9 cellular contexts compared by ENCODE assay signal in the genomic region with DNA sequence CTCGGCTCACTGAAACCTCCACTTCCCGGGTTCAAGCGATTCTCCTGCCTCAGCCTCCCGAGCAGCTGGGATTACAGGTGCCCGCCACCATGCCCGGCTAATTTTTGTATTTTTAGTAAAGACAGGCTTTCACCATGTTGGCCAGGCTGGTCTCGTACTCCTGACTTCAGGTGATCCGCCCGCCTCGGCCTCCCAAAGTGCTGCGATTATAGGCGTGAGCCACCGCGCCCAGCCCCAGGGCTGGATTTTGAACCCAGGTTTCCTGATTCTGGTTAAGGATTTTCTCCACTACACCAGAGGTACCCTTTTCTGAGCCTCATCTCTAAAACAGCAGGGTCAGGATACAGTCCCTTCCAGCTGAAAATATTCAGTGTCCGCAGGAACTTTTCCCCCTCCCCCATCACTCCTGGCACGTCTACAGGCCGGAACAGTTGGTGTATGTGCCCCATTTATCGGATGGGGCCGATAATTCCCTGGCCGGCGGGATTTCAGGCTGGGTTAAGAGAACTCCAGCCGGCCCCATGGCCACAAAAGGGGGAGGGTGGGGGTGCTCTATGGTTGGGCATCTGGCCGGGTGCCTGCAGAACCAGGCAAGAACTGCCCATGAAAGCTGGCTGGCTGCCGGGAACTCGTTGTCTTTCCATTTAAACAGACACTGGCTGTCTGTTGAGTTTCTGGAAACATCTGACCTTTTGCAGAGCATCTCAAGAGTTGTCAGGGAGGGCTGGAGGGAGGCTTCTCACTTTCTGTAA. TPM values are rescaled to one million over a fixed set of nuclear protein-coding genes. Genes with fewer than 3 reads are reported as not detected.
A peak's percentile ranks its signal among the peaks of the same experiment; 100 is the strongest.
DNase-seq lines count a peak whose midpoint lies in the region; ATAC-seq and TF ChIP-seq lines count a peak whose summit lies in the region.
"Had no signal": no experiment of that assay in that cellular context is flagged by ENCODE, and none has a peak within 500 bp of the region (broad histone marks: within the 10 kb centered on the region; RNA-seq: fewer than 3 reads in every experiment).

No MANE protein-coding gene starts in this region.

- H2BK120ac ChIP-seq in neuronal stem cell (ENCODE audit: low read depth, low read length): no peak overlapping the region

- no peak overlapping the region for H3K27ac ChIP-seq in neuronal stem cell (replicated peaks; ENCODE audit: low read length)
- H3K27ac ChIP-seq in CD8-positive, alpha-beta T cell (ENCODE audit: low read depth, low read length): no peak overlapping the region

- intact Hi-C loops in CD8-positive, alpha-beta T cell (cut with DNase I, micrococcal nuclease): no loop called here

- H3K18ac ChIP-seq in neuronal stem cell (ENCODE audit: low read length): peak overlapping the region; percentile 1

- H2BK12ac ChIP-seq in neuronal stem cell (ENCODE audit: low read length): no peak overlapping the region

- H3K4me3 ChIP-seq in neuronal stem cell (ENCODE audit: low read length in 2 of 2): no peak overlapping the region
- H3K4me3 ChIP-seq in CD8-positive, alpha-beta T cell (ENCODE audit: low read depth, low read length): no peak overlapping the region

- H3K27me3 Mint-ChIP-seq in CD8-positive, alpha-beta T cell (ENCODE audit: low read depth): peaks cover 2% of the 10 kb centered on the region

- no peak overlapping the region for H3K23ac ChIP-seq in neuronal stem cell (ENCODE audit: low read depth, low read length, poor library complexity)

- H3K27me3 ChIP-seq in neuronal stem cell (ENCODE audit: control insufficient read depth in 3 of 3, insufficient read depth in 3 of 3, low read depth in 1 of 3, low read length in 3 of 3): no peaks in the 10 kb centered on the region
- H3K27me3 ChIP-seq in CD8-positive, alpha-beta T cell (ENCODE audit: insufficient read depth, low read length): no peaks in the 10 kb centered on the region

- no peak overlapping the region for H2AK5ac ChIP-seq in neuronal stem cell (ENCODE audit: low read depth, low read length)

- CTCF ChIA-PET in CD8-positive, alpha-beta T cell (lab: Charles Lee): interaction anchor here (1.6 kb wide), 1 partner anchor 13 kb away, joined by 5 read pairs; no protein-coding TSS in a partner anchor

- H4K91ac ChIP-seq in neuronal stem cell (ENCODE audit: low read depth, low read length, poor library complexity): no peak overlapping the region

- no peaks in the 10 kb centered on the region for H3K9me3 Mint-ChIP-seq in CD8-positive, alpha-beta T cell

- no peak overlapping the region for H3K4ac ChIP-seq in neuronal stem cell (ENCODE audit: low read length)

- H3K36me3 ChIP-seq in neuronal stem cell (replicated peaks in 1 of 2; ENCODE audit: control insufficient read depth in 2 of 2, insufficient read depth in 2 of 2, low read length in 2 of 2): no peaks in the 10 kb centered on the region
- H3K36me3 ChIP-seq in CD8-positive, alpha-beta T cell (ENCODE audit: insufficient read depth, low read length): no peaks in the 10 kb centered on the region

- H3K4me2 ChIP-seq in neuronal stem cell (ENCODE audit: insufficient read depth, low read length, poor library complexity, severe bottlenecking): no peak overlapping the region

- peak overlapping the region; percentile 82 for H2AFZ ChIP-seq in neuronal stem cell (ENCODE audit: low read length)

- no peaks in the 10 kb centered on the region for H3K79me1 ChIP-seq in neuronal stem cell (ENCODE audit: low read depth, low read length)

- H3K4me1 ChIP-seq in neuronal stem cell (ENCODE audit: control insufficient read depth in 2 of 2, insufficient read depth in 1 of 2, low read depth in 1 of 2, low read length in 2 of 2): peaks cover 1 to 4% of the 10 kb centered on the region in 2 donors
- H3K4me1 ChIP-seq in CD8-positive, alpha-beta T cell (ENCODE audit: insufficient read depth, low read length): no peaks in the 10 kb centered on the region

- DNase-seq in NCI-H82 (lab: John Stamatoyannopoulos, UW) (peak; percentile 42), NCI-H82 treated with DMSO at 0.1 percent for 48 hours (lab: John Stamatoyannopoulos, UW; ENCODE audit: unreplicated experiment) (no peak), foreskin melanocyte (peak; percentile 89), neuronal stem cell (ENCODE audit: low spot score) (no peak), NOMO-1 (lab: John Stamatoyannopoulos, UW; ENCODE audit: unreplicated experiment in 2 of 2) (no peak), GDM1 (lab: John Stamatoyannopoulos, UW) (no peak)
- no peak for DNase-seq in CD8-positive, alpha-beta T cell
- DNase-seq: KG1 had no signal

- POLR2A ChIA-PET in CD8-positive, alpha-beta T cell (lab: Charles Lee): no interaction called here

- H3K9ac ChIP-seq in neuronal stem cell (ENCODE audit: low read depth, low read length, poor library complexity): no peak overlapping the region

- H2BK5ac ChIP-seq in neuronal stem cell (ENCODE audit: low read length): no peak overlapping the region

- no peak overlapping the region for H4K8ac ChIP-seq in neuronal stem cell (ENCODE audit: low read depth, low read length)

- H3K36me3 Mint-ChIP-seq in CD8-positive, alpha-beta T cell: no peaks in the 10 kb centered on the region

- WGBS in neuronal stem cell (ENCODE audit: extremely low coverage in 2 of 2, insufficient read length in 2 of 2, insufficient replicate concordance in 1 of 2), 2 donors: no CpG with 5 or more reads among the region's 25 CpGs

- ATAC-seq in CD8-positive, alpha-beta T cell: no peak
- ATAC-seq in GM19455 (IDR thresholded peaks at IDR 0.05; ENCODE audit: unreplicated experiment): no peak

- no peak overlapping the region for H3K27ac Mint-ChIP-seq in CD8-positive, alpha-beta T cell

- no peaks in the 10 kb centered on the region for H3K9me3 ChIP-seq in neuronal stem cell (replicated peaks in 1 of 2; ENCODE audit: control insufficient read depth in 2 of 2, insufficient read depth in 1 of 2, low read depth in 1 of 2, low read length in 2 of 2)
- no peaks in the 10 kb centered on the region for H3K9me3 ChIP-seq in CD8-positive, alpha-beta T cell (ENCODE audit: low read length)

- TF ChIP-seq CTCF in CD8-positive, alpha-beta T cell (IDR thresholded peaks at IDR 0.05): no peak

- no peak overlapping the region for H2BK15ac ChIP-seq in neuronal stem cell (ENCODE audit: low read length)

- H3K14ac ChIP-seq in neuronal stem cell (ENCODE audit: low read length): no peak overlapping the region

- H3K4me3 Mint-ChIP-seq in CD8-positive, alpha-beta T cell: no peak overlapping the region

- H3K4me1 Mint-ChIP-seq in CD8-positive, alpha-beta T cell (ENCODE audit: low read depth): peaks cover 8% of the 10 kb centered on the region

RNA-seq across cellular contexts. Expression of gene SEMA4B, which starts 26.8 kb away (rescaled TPM):
- 15.2 TPM for polyA plus RNA-seq in neuronal stem cell (2013, experiment 1 of 2)
- 15.6 TPM for polyA plus RNA-seq in neuronal stem cell (2013, experiment 2 of 2)
- 10 to 100 TPM in 1 of 2 experiments, 1 to 10 TPM in 1; 7.5 to 12.3 TPM for total RNA-seq in CD8-positive, alpha-beta T cell

RNA-seq across cellular contexts. Expression of gene CIB1, which starts 59.4 kb away (rescaled TPM):
- 18.7 TPM for polyA plus RNA-seq in neuronal stem cell (2013, experiment 1 of 2)
- polyA plus RNA-seq in neuronal stem cell (2013, experiment 2 of 2): 18.6 TPM
- total RNA-seq in CD8-positive, alpha-beta T cell: 100 to 1,000 TPM; 251 to 268 TPM

RNA-seq across cellular contexts. Expression of gene GDPGP1, which starts 59.7 kb away (rescaled TPM):
- polyA plus RNA-seq in neuronal stem cell (2013, experiment 1 of 2): 1.2 TPM
- polyA plus RNA-seq in neuronal stem cell (2013, experiment 2 of 2): 1.6 TPM
- total RNA-seq in CD8-positive, alpha-beta T cell: 1 to 10 TPM; 4.4 to 7.1 TPM

Comparison
In these comparisons a context has a peak if more than half of its experiments do, and no peak if none do; other contexts are left out.
1. DNase-seq: peak in NCI-H82 (single experiment) and foreskin melanocyte (single experiment); none in NCI-H82 treated with DMSO at 0.1 percent for 48 hours (single experiment), neuronal stem cell (single experiment), CD8-positive, alpha-beta T cell (0 of 7), NOMO-1 (0 of 2) and GDM1 (single experiment).